In genomic region chr9:123997665-123998277, GRCh38 we compare ENCODE assay signal across 8 cellular contexts. TPM values are rescaled to one million over a fixed set of nuclear protein-coding genes. Genes with fewer than 3 reads are reported as not detected.
A peak's percentile ranks its signal among the peaks of the same experiment; 100 is the strongest.
DNase-seq lines count a peak whose midpoint lies in the region; ATAC-seq, FAIRE-seq and TF ChIP-seq lines count a peak whose summit lies in the region.

No MANE protein-coding gene starts in this region.

- no peak overlapping the region for H3K27ac Mint-ChIP-seq in T-helper 17 cell

- POLR2A ChIA-PET in HEK293 (lab: Yijun Ruan, JAX): no interaction called here

- H3K9me3 ChIP-seq in HEK293 (ENCODE audit: control insufficient read depth, insufficient read depth, low read depth, low read length) (no peaks in the 10 kb centered on the region), T-helper 17 cell (ENCODE audit: control insufficient read depth, low read length, poor library complexity, severe bottlenecking) (no peaks in the 10 kb centered on the region)

- CTCF ChIA-PET in HEK293 (lab: Yijun Ruan, JAX): interaction anchor here (2.2 kb wide), 1 partner anchor 43 kb away, joined by 11 read pairs; no protein-coding TSS in a partner anchor

- FAIRE-seq in GM18507 (lab: Jason Lieb, UNC): peak; percentile 91

- H3K27ac ChIP-seq in HEK293 (ENCODE audit: extremely low read depth, low read depth, low read length): no peak overlapping the region

- no peak for TF ChIP-seq CTCF in HEK293 (tag by site-specific recombination; IDR thresholded peaks at IDR 0.05)

- peak; percentile 64 for ATAC-seq in T-helper 17 cell

- H3K4me1 Mint-ChIP-seq in T-helper 17 cell: peaks cover 21% of the 10 kb centered on the region

- H3K36me3 ChIP-seq in HEK293 (ENCODE audit: control insufficient read depth in 2 of 2, insufficient read depth in 1 of 2, low read length in 2 of 2): no peaks in the 10 kb centered on the region

- DNase-seq in GM18507 (ENCODE audit: extremely low spot score, insufficient read length, low read depth): peak; percentile 54
- no peak for DNase-seq in T-helper 17 cell
- DNase-seq in kidney tubule cell (ENCODE audit: low spot score): peak; percentile 29
- no peak for DNase-seq in effector CD8-positive, alpha-beta T cell (lab: John Stamatoyannopoulos, UW)
- DNase-seq in NCI-H226: no peak
- no peak for DNase-seq in NCI-H524 treated with DMSO at 0.1 percent for 48 hours (lab: John Stamatoyannopoulos, UW)
- DNase-seq in germinal center (ENCODE audit: low spot score): no peak

- H3K4me1 ChIP-seq in HEK293 (ENCODE audit: control insufficient read depth, insufficient read depth, low read length): peaks cover 11% of the 10 kb centered on the region

- H3K4me3 Mint-ChIP-seq in T-helper 17 cell: peak overlapping the region; percentile 95

- H3K27me3 Mint-ChIP-seq in T-helper 17 cell: peaks cover 87% of the 10 kb centered on the region

- no peak overlapping the region for H3K4me3 ChIP-seq in HEK293 (ENCODE audit: low read depth, low read length)

- H3K36me3 Mint-ChIP-seq in T-helper 17 cell (ENCODE audit: low read depth): peaks cover 15% of the 10 kb centered on the region

TF ChIP-seq in HEK293, 187 proteins besides CTCF, POLR2A, EP300 and RAD21:
- TF ChIP-seq ZFP69B (tag by site-specific recombination; IDR thresholded peaks at IDR 0.05): no peak
- no peak for TF ChIP-seq SETDB1 (IDR thresholded peaks at IDR 0.05; ENCODE audit: insufficient read length, low read length)
- peak; percentile 37; the same call in 1 of the 2 replicates for TF ChIP-seq EGR2 (tag by site-specific recombination; IDR thresholded peaks at IDR 0.05; ENCODE audit: low read depth)
- TF ChIP-seq ZNF280D (tag by site-specific recombination; IDR thresholded peaks at IDR 0.05): no peak
- 0 out of 2 replicates have a peak, but pooled peaks have one; percentile 16 for TF ChIP-seq ZFHX2 (tag by site-specific recombination; conservative IDR thresholded peaks at IDR 0.05)
- TF ChIP-seq REST (tag by site-specific recombination; IDR thresholded peaks at IDR 0.05): no peak

RNA-seq across cellular contexts. Expression of gene LHX2, which starts 13.8 kb away (rescaled TPM):
- not detected for total RNA-seq in T-helper 17 cell

Comparison
In these comparisons a context has a peak if more than half of its experiments do, and no peak if none do; other contexts are left out.
1. DNase-seq: peak in GM18507 (single experiment) and kidney tubule cell (single experiment); none in T-helper 17 cell (0 of 3), effector CD8-positive, alpha-beta T cell (single experiment), NCI-H226 (single experiment), NCI-H524 treated with DMSO at 0.1 percent for 48 hours (single experiment) and germinal center (single experiment).